ENCODE assay signal across 14 cellular contexts in the genomic region with DNA sequence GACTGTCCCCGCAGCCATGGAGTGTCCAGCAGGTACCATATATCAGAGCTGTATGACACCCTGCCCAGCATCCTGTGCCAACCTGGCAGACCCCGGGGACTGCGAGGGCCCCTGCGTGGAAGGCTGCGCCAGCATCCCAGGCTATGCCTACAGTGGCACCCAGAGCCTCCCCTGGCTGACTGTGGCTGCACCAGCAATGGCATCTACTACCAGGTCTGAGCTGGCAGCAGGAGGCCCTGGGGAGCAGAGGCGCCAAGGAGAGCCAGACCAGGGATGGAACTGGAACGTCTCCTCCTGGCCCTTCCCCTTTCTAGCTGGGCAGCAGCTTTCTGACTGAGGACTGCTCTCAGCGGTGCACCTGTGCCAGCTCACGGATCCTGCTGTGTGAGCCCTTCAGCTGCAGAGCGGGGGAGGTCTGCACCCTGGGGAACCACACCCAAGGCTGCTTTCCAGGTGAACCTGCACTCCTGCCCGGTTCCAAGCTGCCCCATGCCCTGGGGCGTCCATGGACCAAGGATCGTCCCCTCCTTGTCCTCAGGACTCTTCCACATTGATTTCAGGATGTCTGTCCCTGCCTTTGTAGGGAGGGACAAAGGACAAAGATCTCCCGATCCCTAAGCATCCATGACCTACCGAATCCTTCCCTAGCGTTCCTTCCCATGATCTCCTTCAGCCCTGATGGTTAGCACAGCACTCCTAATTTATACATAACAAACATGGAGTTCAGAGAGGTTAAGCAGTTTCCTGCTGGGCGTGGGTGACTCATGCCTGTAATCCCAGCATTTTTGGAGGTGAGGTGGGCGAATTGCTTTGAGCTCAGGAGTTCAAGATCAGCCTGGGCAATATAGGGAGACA. TPM values are rescaled to one million over a fixed set of nuclear protein-coding genes. Genes with fewer than 3 reads are reported as not detected.
DNase-seq lines count a peak whose midpoint lies in the region; ATAC-seq, FAIRE-seq and TF ChIP-seq lines count a peak whose summit lies in the region.
"Had no signal": no experiment of that assay in that cellular context is flagged by ENCODE, and none has a peak within 500 bp of the region (broad histone marks: within the 10 kb centered on the region; RNA-seq: fewer than 3 reads in every experiment).

No MANE protein-coding gene starts in this region.

- WGBS in SK-N-SH (ENCODE audit: low lambda C conversion rate) = 45% methylated on average over 13 of the region's 18 CpGs
- WGBS in aorta, 2 donors = 58 to 59% methylated on average over 18 of the region's 18 CpGs

- ATAC-seq in SK-N-SH treated with all-trans-retinoic acid at 6 μM for 48 hours (peak; percentile 17; the same call in 2 of the 3 replicates), HG02678 (IDR thresholded peaks at IDR 0.05; ENCODE audit: unreplicated experiment) (no peak), aorta (ENCODE audit: low FRiP score) (no peak)

- no peaks in the 10 kb centered on the region for H3K79me2 ChIP-seq in SK-N-SH (ENCODE audit: insufficient read depth)

- H3K27me3 Mint-ChIP-seq in progenitor cell of endocrine pancreas = peaks cover 12% of the 10 kb centered on the region

- peaks cover 2% of the 10 kb centered on the region for H3K4me1 Mint-ChIP-seq in progenitor cell of endocrine pancreas (ENCODE audit: low read depth)

- no peak overlapping the region for H3K27ac Mint-ChIP-seq in progenitor cell of endocrine pancreas
- H3K27ac Mint-ChIP-seq: dendritic cell treated with granulocyte-macrophage colony-stimulating factor and Interleukin-4, amounts not matched to agents 40 ng/mL and 50 ng/mL, for 4 days had no signal

- H3K9ac ChIP-seq in SK-N-SH = no peak overlapping the region

- H3K4me3 Mint-ChIP-seq in progenitor cell of endocrine pancreas (ENCODE audit: low read depth) = no peak overlapping the region
- H3K4me3 Mint-ChIP-seq: dendritic cell treated with granulocyte-macrophage colony-stimulating factor and Interleukin-4, amounts not matched to agents 40 ng/mL and 50 ng/mL, for 4 days had no signal

- H3K36me3 ChIP-seq in SK-N-SH (replicated peaks in 1 of 2; ENCODE audit: control insufficient read depth in 1 of 2, insufficient read depth in 2 of 2, low read length in 1 of 2) = no peaks in the 10 kb centered on the region
- H3K36me3 ChIP-seq in aorta (ENCODE audit: control insufficient read depth in 1 of 2, insufficient read depth in 2 of 2, low read length in 1 of 2) = no peaks in the 10 kb centered on the region
- H3K36me3 ChIP-seq: right atrium auricular region, upper lobe of left lung had no signal

- H3K27me3 ChIP-seq in SK-N-SH (ENCODE audit: insufficient read depth) (no peaks in the 10 kb centered on the region), aorta (ENCODE audit: control insufficient read depth in 1 of 2, insufficient read depth in 2 of 2, low read length in 1 of 2) (no peaks in the 10 kb centered on the region)
- H3K27me3 ChIP-seq: right atrium auricular region, upper lobe of left lung had no signal

- H3F3A ChIP-seq in SK-N-SH (replicated peaks; ENCODE audit: insufficient read depth) = no peaks in the 10 kb centered on the region

- intact Hi-C loops in aorta (cut with DNase I) = no loop called here

- H3K36me3 Mint-ChIP-seq in progenitor cell of endocrine pancreas (ENCODE audit: insufficient read depth) = no peaks in the 10 kb centered on the region

- no peak for TF ChIP-seq EP300 in SK-N-SH (IDR thresholded peaks at IDR 0.05; ENCODE audit: borderline replicate concordance in 1 of 2, low read depth in 1 of 2, low read length in 1 of 2)

- no peaks in the 10 kb centered on the region for H3K9me3 Mint-ChIP-seq in progenitor cell of endocrine pancreas (ENCODE audit: low read depth)
- H3K9me3 Mint-ChIP-seq: dendritic cell treated with granulocyte-macrophage colony-stimulating factor and Interleukin-4, amounts not matched to agents 40 ng/mL and 50 ng/mL, for 4 days had no signal

- H2AFZ ChIP-seq in SK-N-SH (ENCODE audit: low read depth) = no peak overlapping the region; the same call in 1 of the 2 replicates

- DNase-seq in SK-N-SH (no peak), NCI-H226 (peak; percentile 22), epithelial cell of esophagus (ENCODE audit: low read depth) (peak; percentile 34), urothelium cell line (ENCODE audit: low spot score) (peak; percentile 51), aorta (no peak), progenitor cell of endocrine pancreas (ENCODE audit: low spot score, unreplicated experiment) (no peak)
- DNase-seq: islet precursor cell; stimulated activated CD4-positive, alpha-beta T cell treated with anti-CD3 and anti-CD28 coated beads, Interleukin-2, amount 100 ng/mL, for 24 hours; upper lobe of left lung had no signal

- no peak overlapping the region for H3K4me2 ChIP-seq in SK-N-SH

- FAIRE-seq in urothelium cell line (lab: Jason Lieb, UNC) = peak; percentile 88
- FAIRE-seq: frontal cortex had no signal

- H3K9me3 ChIP-seq in SK-N-SH (no peaks in the 10 kb centered on the region), aorta (ENCODE audit: control insufficient read depth, low read length) (no peaks in the 10 kb centered on the region)
- H3K9me3 ChIP-seq: right atrium auricular region, upper lobe of left lung had no signal

- H4K20me1 ChIP-seq in SK-N-SH (ENCODE audit: insufficient read depth) = no peaks in the 10 kb centered on the region

- POLR2A ChIA-PET in SK-N-SH (lab: Yijun Ruan, JAX) = interaction anchor here (1.7 kb wide), 1 partner anchor 81 kb away, joined by 3 read pairs; the partner anchor contains the start of gene SRRT

- TF ChIP-seq RAD21 in SK-N-SH (IDR thresholded peaks at IDR 0.05; ENCODE audit: low read length) = no peak

- H3K9me2 ChIP-seq in SK-N-SH = no peaks in the 10 kb centered on the region

- TF ChIP-seq CTCF in SK-N-SH (IDR thresholded peaks at IDR 0.05) = no peak
- TF ChIP-seq CTCF in epithelial cell of esophagus (IDR thresholded peaks at IDR 0.05; ENCODE audit: insufficient read depth, low read depth, low read length, missing control alignments) = no peak
- TF ChIP-seq CTCF in progenitor cell of endocrine pancreas (IDR thresholded peaks at IDR 0.05; ENCODE audit: unreplicated experiment) = no peak

- H3K27ac ChIP-seq in SK-N-SH (ENCODE audit: low read depth in 2 of 2, low read length in 1 of 2) (no peak overlapping the region), aorta (ENCODE audit: low read depth in 1 of 2, low read length in 2 of 2) (no peak overlapping the region)
- H3K27ac ChIP-seq: right atrium auricular region, upper lobe of left lung had no signal

- H3K4me3 ChIP-seq in SK-N-SH (ENCODE audit: low read depth in 2 of 2, low read length in 1 of 2) (no peak overlapping the region), epithelial cell of esophagus (ENCODE audit: low read length) (no peak overlapping the region), aorta (ENCODE audit: low read length in 2 of 2) (no peak overlapping the region)
- H3K4me3 ChIP-seq: right atrium auricular region, upper lobe of left lung had no signal

- H3K4me1 ChIP-seq in SK-N-SH (ENCODE audit: control insufficient read depth in 1 of 2, insufficient read depth in 2 of 2, low read depth in 1 of 2, low read length in 1 of 2) = no peaks in the 10 kb centered on the region
- no peaks in the 10 kb centered on the region for H3K4me1 ChIP-seq in aorta (ENCODE audit: control insufficient read depth in 1 of 2, insufficient read depth in 2 of 2, low read length in 2 of 2)
- H3K4me1 ChIP-seq: right atrium auricular region had no signal

- CTCF ChIA-PET in SK-N-SH (lab: Yijun Ruan, JAX) = interaction anchor here (0.6 to 16.7 kb wide), 7 partner anchors 7 to 284 kb away, joined by 3 to 398 read pairs (median 4); partner anchors contain the start of genes EPHB4 and SLC12A9

TF ChIP-seq in SK-N-SH treated with all-trans-retinoic acid at 6 μM for 48 hours, 23 proteins besides CTCF, POLR2A, EP300 and RAD21:
- TF ChIP-seq ZNF8 (CRISPR knock-in tag; IDR thresholded peaks at IDR 0.05) = no peak

TF ChIP-seq in SK-N-SH, 30 proteins besides CTCF, POLR2A, EP300 and RAD21:
- TF ChIP-seq FOXJ3 (CRISPR knock-in tag; IDR thresholded peaks at IDR 0.05) (no peak), USF2 (IDR thresholded peaks at IDR 0.05; ENCODE audit: borderline replicate concordance, low read depth, low read length) (no peak), SMC3 (IDR thresholded peaks at IDR 0.05; ENCODE audit: low read depth, low read length) (no peak), MAX (IDR thresholded peaks at IDR 0.05; ENCODE audit: low read depth) (no peak)

RNA-seq across cellular contexts. Expression of gene EPHB4, which starts 33.3 kb away (rescaled TPM):
- 51.1 and 64.4 TPM in 2 replicates for polyA plus RNA-seq in SK-N-SH (2012; rRNA removed)
- polyA plus RNA-seq in SK-N-SH (2012; cell fraction: cytosol; rRNA removed) = 41.3 and 47.7 TPM in 2 replicates
- polyA plus RNA-seq in SK-N-SH (2012; cell fraction: nucleus; rRNA removed) = 150 and 187 TPM in 2 replicates
- total RNA-seq in aorta = 10 to 100 TPM; 44.8 to 71.6 TPM
- 1 to 10 TPM; 4.3 to 4.5 TPM for polyA plus RNA-seq in aorta
- total RNA-seq in progenitor cell of endocrine pancreas = 164 TPM in 2 replicates

RNA-seq across cellular contexts. Expression of gene SLC12A9, which starts 58.5 kb away (rescaled TPM):
- polyA plus RNA-seq in SK-N-SH (2012; rRNA removed) (29.7 and 31.0 TPM in 2 replicates), aorta (10 to 100 TPM in 1 of 2 donors, 1 to 10 TPM in 1; 8.5 to 43.9 TPM)
- 8.1 and 13.3 TPM in 2 replicates for polyA plus RNA-seq in SK-N-SH (2012; cell fraction: cytosol; rRNA removed)
- polyA plus RNA-seq in SK-N-SH (2012; cell fraction: nucleus; rRNA removed) = 121 and 122 TPM in 2 replicates
- total RNA-seq in aorta (10 to 100 TPM; 20.3 to 34.3 TPM), progenitor cell of endocrine pancreas (57.9 and 62.6 TPM in 2 replicates)

Comparison
In these comparisons a context has a peak if more than half of its experiments do, and no peak if none do; other contexts are left out.
1. DNase-seq: peak in NCI-H226 (single experiment), epithelial cell of esophagus (single experiment) and urothelium cell line (single experiment); none in SK-N-SH (single experiment), aorta (0 of 2) and progenitor cell of endocrine pancreas (single experiment).